8 cellular contexts compared by ENCODE assay signal in genomic region chr19:12666305-12667048, GRCh38. TPM values are rescaled to one million over a fixed set of nuclear protein-coding genes. Genes with fewer than 3 reads are reported as not detected.
DNase-seq lines count a peak whose midpoint lies in the region; ATAC-seq, FAIRE-seq and TF ChIP-seq lines count a peak whose summit lies in the region.

MAN2B1 (minus strand) TSS chr19:12666742; CDS start chr19:12666701, 41 bp downstream.
A gene with protein sequence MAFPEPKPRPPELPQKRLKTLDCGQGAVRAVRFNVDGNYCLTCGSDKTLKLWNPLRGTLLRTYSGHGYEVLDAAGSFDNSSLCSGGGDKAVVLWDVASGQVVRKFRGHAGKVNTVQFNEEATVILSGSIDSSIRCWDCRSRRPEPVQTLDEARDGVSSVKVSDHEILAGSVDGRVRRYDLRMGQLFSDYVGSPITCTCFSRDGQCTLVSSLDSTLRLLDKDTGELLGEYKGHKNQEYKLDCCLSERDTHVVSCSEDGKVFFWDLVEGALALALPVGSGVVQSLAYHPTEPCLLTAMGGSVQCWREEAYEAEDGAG (plus strand): TSS chr19:12666807. CDS start chr19:12669791, 2,984 bp downstream.

- H3K27me3 Mint-ChIP-seq in activated B cell treated with CpG ODN at 0.5 μM for 24 hours: no peaks in the 10 kb centered on the region

- intact Hi-C loops in activated B cell treated with CpG ODN at 0.5 μM for 24 hours (cut with micrococcal nuclease): loop anchor here (1.0 to 5.0 kb wide), 5 partner anchors 56 to 334 kb away; partner anchors contain the start of genes TNPO2, ZNF490, ZNF563 and ZNF564

- H3K4me3 ChIP-seq in GM06990 (replicated peaks; ENCODE audit: low read depth, low read length): peak within 1 kb of the TSS; percentile 89
- peak within 1 kb of the TSS; percentile 77 for H3K4me3 ChIP-seq in bronchial epithelial cell (ENCODE audit: low read depth, low read length)

- H3K27ac Mint-ChIP-seq in activated B cell treated with CpG ODN at 0.5 μM for 24 hours: peak within 1 kb of the TSS; percentile 93

- TF ChIP-seq CTCF in GM06990 (IDR thresholded peaks at IDR 0.05; ENCODE audit: insufficient read depth, low read length, poor library complexity, severe bottlenecking) (no peak), activated B cell treated with CpG ODN at 0.5 μM for 24 hours (IDR thresholded peaks at IDR 0.05) (no peak), bronchial epithelial cell (IDR thresholded peaks at IDR 0.05; ENCODE audit: insufficient read depth, low read length, severe bottlenecking) (no peak)

- H3K27me3 ChIP-seq in GM06990 (replicated peaks; ENCODE audit: control insufficient read depth, insufficient read depth, low read length): no peaks in the 10 kb centered on the region
- no peaks in the 10 kb centered on the region for H3K27me3 ChIP-seq in bronchial epithelial cell (ENCODE audit: control insufficient read depth, insufficient read depth, low read length)

- no peaks in the 10 kb centered on the region for H3K9me3 Mint-ChIP-seq in activated B cell treated with CpG ODN at 0.5 μM for 24 hours

- POLR2A ChIA-PET in activated B cell treated with CpG ODN at 0.5 μM for 24 hours (lab: Charles Lee): interaction anchor here (0.5 to 3.4 kb wide), 21 partner anchors 9 to 1204 kb away, joined by 3 to 74 read pairs (median 4); partner anchors contain the start of genes DHPS, FBXW9, JUNB and TRIR

- ATAC-seq in HG02798 (IDR thresholded peaks at IDR 0.05; ENCODE audit: poor library complexity, unreplicated experiment): peak; percentile 64
- ATAC-seq in activated B cell treated with CpG ODN at 0.5 μM for 24 hours (ENCODE audit: low read depth): peak; percentile 70
- no peak for ATAC-seq in HG02763 (IDR thresholded peaks at IDR 0.05; ENCODE audit: unreplicated experiment)

- H3K36me3 ChIP-seq in GM06990 (ENCODE audit: control insufficient read depth, insufficient read depth, low read length): peaks cover 23% of the 10 kb centered on the region
- peaks cover 9% of the 10 kb centered on the region for H3K36me3 ChIP-seq in bronchial epithelial cell (ENCODE audit: control insufficient read depth, insufficient read depth, low read length)

- DNase-seq in GM06990 (ENCODE audit: extremely low read depth, insufficient read length) (peak; percentile 89), NCI-H2196 treated with DMSO at 0.1 percent for 48 hours (lab: John Stamatoyannopoulos, UW; ENCODE audit: unreplicated experiment) (peak; percentile 34), activated B cell treated with CpG ODN at 0.5 μM for 24 hours (peak; percentile 83), bronchial epithelial cell (ENCODE audit: low read depth) (peak; percentile 57), iris pigment epithelial cell (ENCODE audit: low read depth) (peak; percentile 69)
- peak; percentile 82 for DNase-seq in stimulated activated CD4-positive, alpha-beta T cell treated with anti-CD3 and anti-CD28 coated beads, Interleukin-12 subunit alpha, Interleukin-12 subunit beta, amount 100 ng/mL, for 4 hours

- peaks cover 69% of the 10 kb centered on the region for H3K4me1 Mint-ChIP-seq in activated B cell treated with CpG ODN at 0.5 μM for 24 hours

- FAIRE-seq in bronchial epithelial cell (lab: Jason Lieb, UNC): no peak

- peak within 1 kb of the TSS; percentile 97 for H3K4me3 Mint-ChIP-seq in activated B cell treated with CpG ODN at 0.5 μM for 24 hours

- CTCF ChIA-PET in activated B cell treated with CpG ODN at 0.5 μM for 24 hours (lab: Charles Lee): interaction anchor here (0.6 to 2.1 kb wide), 5 partner anchors 24 to 177 kb away, joined by 3 to 11 read pairs (median 3); no protein-coding TSS in a partner anchor

- H3K36me3 Mint-ChIP-seq in activated B cell treated with CpG ODN at 0.5 μM for 24 hours (ENCODE audit: low read depth): peaks cover 51% of the 10 kb centered on the region

RNA-seq across cellular contexts. Expression of gene MAN2B1, which starts in this region (rescaled TPM):
- 251 and 291 TPM in 2 replicates for total RNA-seq in activated B cell treated with CpG ODN at 0.5 μM for 24 hours
- total RNA-seq in bronchial epithelial cell: 29.8 and 32.1 TPM in 2 replicates

RNA-seq across cellular contexts. Expression of the second gene that starts in this region (rescaled TPM):
- 17.7 and 20.8 TPM in 2 replicates for total RNA-seq in activated B cell treated with CpG ODN at 0.5 μM for 24 hours
- total RNA-seq in bronchial epithelial cell: 13.8 and 21.1 TPM in 2 replicates

Comparison
In these comparisons a context has a peak if more than half of its experiments do, and no peak if none do; other contexts are left out.
1. DNase-seq: peak in every context shown above with its lines; median percentile 89 in GM06990; 83 in activated B cell treated with CpG ODN at 0.5 μM for 24 hours; 82 in stimulated activated CD4-positive, alpha-beta T cell treated with anti-CD3 and anti-CD28 coated beads, Interleukin-12 subunit alpha, Interleukin-12 subunit beta, amount 100 ng/mL, for 4 hours; 69 in iris pigment epithelial cell; 57 in bronchial epithelial cell; 34 in NCI-H2196 treated with DMSO at 0.1 percent for 48 hours.